In genomic region chr6:30066577-30067459, GRCh38 we compare ENCODE assay signal across 1 cellular context.
A peak's percentile ranks its signal among the peaks of the same experiment; 100 is the strongest.
TF ChIP-seq lines count a peak whose summit lies in the region.

TSS of gene PPP1R11 (plus strand) at chr6:30067198. CDS start at chr6:30067411, 213 bp downstream.

TF ChIP-seq in HepG2, 621 proteins besides CTCF, POLR2A, EP300 and RAD21 (continued from another document and continues in another):
- TF ChIP-seq CHD2 (IDR thresholded peaks at IDR 0.05; ENCODE audit: low read depth, low read length) (no peak), ZBTB37 (CRISPR knock-in tag; IDR thresholded peaks at IDR 0.05) (0 out of 2 replicates have a peak, but pooled peaks have one; percentile 17), SMARCE1 (IDR thresholded peaks at IDR 0.05; ENCODE audit: borderline replicate concordance) (no peak), MAFF (IDR thresholded peaks at IDR 0.05; ENCODE audit: low read depth, low read length) (no peak), TCF7L2 (IDR thresholded peaks at IDR 0.05; ENCODE audit: low read depth, low read length) (no peak), FIP1L1 (IDR thresholded peaks at IDR 0.05; ENCODE audit: borderline replicate concordance, insufficient read depth, low read depth, low read length) (no peak), MAX (IDR thresholded peaks at IDR 0.05) (peak; percentile 95), KAT8 (CRISPR knock-in tag; IDR thresholded peaks at IDR 0.05) (peak; percentile 99), ZBTB43 (CRISPR knock-in tag; conservative IDR thresholded peaks at IDR 0.05) (0 out of 2 replicates have a peak, but pooled peaks have one; percentile 32), YY1 (IDR thresholded peaks at IDR 0.05; ENCODE audit: insufficient read depth, insufficient replicate concordance, low read depth, low read length) (peak; percentile 67), CENPBD1 (CRISPR knock-in tag; IDR thresholded peaks at IDR 0.05; ENCODE audit: borderline replicate concordance, low read depth) (peak; percentile 73; the same call in 1 of the 2 replicates), ZFP62 (CRISPR knock-in tag; IDR thresholded peaks at IDR 0.05) (no peak), TOE1 (CRISPR knock-in tag; IDR thresholded peaks at IDR 0.05) (no peak), FOSL2 (CRISPR knock-in tag; IDR thresholded peaks at IDR 0.05) (peak; percentile 95), CREM (IDR thresholded peaks at IDR 0.05) (peak; percentile 98), CREM (CRISPR knock-in tag; IDR thresholded peaks at IDR 0.05) (peak; percentile 62; the same call in 1 of the 2 replicates), UBTF (CRISPR knock-in tag; IDR thresholded peaks at IDR 0.05) (peak; percentile 92), ZNF263 (CRISPR knock-in tag; IDR thresholded peaks at IDR 0.05) (peak; percentile 99), SP5 (CRISPR knock-in tag; IDR thresholded peaks at IDR 0.05; ENCODE audit: borderline replicate concordance, low read depth) (peak; percentile 89), YEATS2 (CRISPR knock-in tag; IDR thresholded peaks at IDR 0.05; ENCODE audit: borderline replicate concordance) (peak; percentile 94), STAT6 (CRISPR knock-in tag; IDR thresholded peaks at IDR 0.05; ENCODE audit: borderline replicate concordance) (peak; percentile 90; the same call in 1 of the 2 replicates), GTF2F1 (IDR thresholded peaks at IDR 0.05; ENCODE audit: low read length) (no peak), SMC3 (IDR thresholded peaks at IDR 0.05; ENCODE audit: low read length) (no peak), HOXA5 (CRISPR knock-in tag; IDR thresholded peaks at IDR 0.05) (peak; percentile 67), ZNF646 (CRISPR knock-in tag; IDR thresholded peaks at IDR 0.05) (no peak), RBM22 (optimal IDR thresholded peaks at IDR 0.05; ENCODE audit: low read length) (peak; percentile 92), ZSCAN25 (CRISPR knock-in tag; IDR thresholded peaks at IDR 0.05) (peak; percentile 94), BCL3 (CRISPR knock-in tag; IDR thresholded peaks at IDR 0.05) (peak; percentile 76; the same call in 1 of the 2 replicates), ZNF749 (CRISPR knock-in tag; IDR thresholded peaks at IDR 0.05; ENCODE audit: borderline replicate concordance) (peak; percentile 66; the same call in 1 of the 2 replicates), ZNF549 (CRISPR knock-in tag; IDR thresholded peaks at IDR 0.05) (0 out of 2 replicates have a peak, but pooled peaks have one; percentile 43), NR2F1 (CRISPR knock-in tag; IDR thresholded peaks at IDR 0.05) (peak; percentile 75 to 80), NFIB (CRISPR knock-in tag; IDR thresholded peaks at IDR 0.05; ENCODE audit: borderline replicate concordance) (no peak), DR1 (CRISPR knock-in tag; IDR thresholded peaks at IDR 0.05) (0 out of 2 replicates have a peak, but pooled peaks have one; percentile 27), KDM4B (CRISPR knock-in tag; IDR thresholded peaks at IDR 0.05) (peak; percentile 67; the same call in 1 of the 2 replicates), ZNF24 (IDR thresholded peaks at IDR 0.05) (no peak), MYC (CRISPR knock-in tag; IDR thresholded peaks at IDR 0.05; ENCODE audit: borderline replicate concordance) (peak; percentile 90), TRIM24 (CRISPR knock-in tag; IDR thresholded peaks at IDR 0.05) (no peak), ZNF570 (CRISPR knock-in tag; IDR thresholded peaks at IDR 0.05; ENCODE audit: borderline replicate concordance) (no peak), HIVEP1 (CRISPR knock-in tag; IDR thresholded peaks at IDR 0.05) (peak; percentile 99), ZNF672 (CRISPR knock-in tag; IDR thresholded peaks at IDR 0.05) (no peak), ZNF839 (CRISPR knock-in tag; IDR thresholded peaks at IDR 0.05; ENCODE audit: borderline replicate concordance) (peak; percentile 96; the same call in 1 of the 2 replicates), ZSCAN12 (CRISPR knock-in tag; IDR thresholded peaks at IDR 0.05) (no peak), PRPF4 (IDR thresholded peaks at IDR 0.05; ENCODE audit: low read depth, low read length, poor library complexity, severe bottlenecking) (no peak), MAZ (IDR thresholded peaks at IDR 0.05; ENCODE audit: borderline replicate concordance, low read depth, low read length) (peak; percentile 87), MAZ (CRISPR knock-in tag; IDR thresholded peaks at IDR 0.05; ENCODE audit: low read depth) (peak; percentile 95), ZNF746 (CRISPR knock-in tag; IDR thresholded peaks at IDR 0.05) (peak; percentile 96), ZNF678 (CRISPR knock-in tag; IDR thresholded peaks at IDR 0.05) (peak; percentile 63; the same call in 1 of the 2 replicates), ZNF234 (CRISPR knock-in tag; conservative IDR thresholded peaks at IDR 0.05) (no peak), ZNF572 (CRISPR knock-in tag; IDR thresholded peaks at IDR 0.05) (peak; percentile 89; the same call in 1 of the 2 replicates), ARNT2 (CRISPR knock-in tag; IDR thresholded peaks at IDR 0.05; ENCODE audit: low read depth) (no peak; the same call in none of the 2 replicates), DBP (CRISPR knock-in tag; IDR thresholded peaks at IDR 0.05; ENCODE audit: not compliant biosample characterization) (no peak), ZNF547 (CRISPR knock-in tag; IDR thresholded peaks at IDR 0.05) (peak; percentile 90; the same call in 1 of the 2 replicates), ZNF180 (CRISPR knock-in tag; IDR thresholded peaks at IDR 0.05; ENCODE audit: borderline replicate concordance, low read depth) (0 out of 2 replicates have a peak, but pooled peaks have one; percentile 82), NBN (conservative IDR thresholded peaks at IDR 0.05) (no peak), ZNF253 (CRISPR knock-in tag; IDR thresholded peaks at IDR 0.05; ENCODE audit: borderline replicate concordance) (no peak)
